Comparison of ENCODE assay signal across 1 cellular context in genomic region chr5:116998024-116998423, GRCh38.
TF ChIP-seq lines count a peak whose summit lies in the region.

No MANE protein-coding gene starts in this region.

TF ChIP-seq in GM23338, 12 proteins besides CTCF, POLR2A, EP300 and RAD21 (continued from another document):
- no peak for TF ChIP-seq ZNF462 (CRISPR knock-in tag; IDR thresholded peaks at IDR 0.05)
- TF ChIP-seq NANOG (IDR thresholded peaks at IDR 0.05; ENCODE audit: borderline replicate concordance) = no peak
- no peak for TF ChIP-seq ZNF331 (CRISPR knock-in tag; IDR thresholded peaks at IDR 0.05; ENCODE audit: low read depth)
- no peak for TF ChIP-seq ETS1 (IDR thresholded peaks at IDR 0.05)
- TF ChIP-seq EZH2 (IDR thresholded peaks at IDR 0.05; ENCODE audit: low read depth, unreplicated experiment) = no peak
- no peak for TF ChIP-seq JUNB (IDR thresholded peaks at IDR 0.05; ENCODE audit: unreplicated experiment)
- no peak for TF ChIP-seq POLR2AphosphoS5 (IDR thresholded peaks at IDR 0.05; ENCODE audit: low read depth)
- no peak for TF ChIP-seq ZNF114 (CRISPR knock-in tag; IDR thresholded peaks at IDR 0.05)
- no peak for TF ChIP-seq EZH2phosphoT487 (IDR thresholded peaks at IDR 0.05; ENCODE audit: unreplicated experiment)
